In genomic region chr3:141366285-141367037, GRCh38 we compare ENCODE assay signal across 8 cellular contexts. TPM values are rescaled to one million over a fixed set of nuclear protein-coding genes. Genes with fewer than 3 reads are reported as not detected.
A peak's percentile ranks its signal among the peaks of the same experiment; 100 is the strongest.
DNase-seq lines count a peak whose midpoint lies in the region; FAIRE-seq and TF ChIP-seq lines count a peak whose summit lies in the region.

No MANE protein-coding gene starts in this region.

- no peaks in the 10 kb centered on the region for H3K9me3 ChIP-seq in ascending aorta
- H3K9me3 ChIP-seq in keratinocyte (ENCODE audit: control insufficient read depth, low read depth, low read length), result no peaks in the 10 kb centered on the region

- peaks cover 2% of the 10 kb centered on the region for H3K36me3 Mint-ChIP-seq in activated CD4-positive, alpha-beta memory T cell treated with anti-CD3 and anti-CD28 coated beads, Interleukin-2, amount 10 ng/mL, durations not matched to agents 7 days and 5 days (ENCODE audit: low read depth)

- H3K4me2 ChIP-seq in keratinocyte (ENCODE audit: control insufficient read depth, extremely low read depth, insufficient read depth, low read depth, low read length), result peak overlapping the region; percentile 76

- H3K27ac ChIP-seq in ascending aorta (peak overlapping the region; percentile 98 to 99), keratinocyte (ENCODE audit: control insufficient read depth, insufficient read depth, low read length) (peak overlapping the region; percentile 98), substantia nigra (ENCODE audit: low read depth, low read length, poor library complexity, severe bottlenecking) (peak overlapping the region; percentile 95)

- CTCF ChIA-PET in activated CD4-positive, alpha-beta memory T cell treated with anti-CD3 and anti-CD28 coated beads, Interleukin-2, amount 10 ng/mL, durations not matched to agents 7 days and 5 days (lab: Charles Lee), result interaction anchor here (0.6 to 1.2 kb wide), 4 partner anchors 86 to 807 kb away, joined by 3 to 4 read pairs (median 3); no protein-coding TSS in a partner anchor

- peaks cover 3% of the 10 kb centered on the region for H3K27me3 Mint-ChIP-seq in activated CD4-positive, alpha-beta memory T cell treated with anti-CD3 and anti-CD28 coated beads, Interleukin-2, amount 10 ng/mL, durations not matched to agents 7 days and 5 days

- dilution Hi-C loops in keratinocyte (cut with MboI; ENCODE audit: extremely low pct_ligation_motif_present, low sequenced_read_pairs), result no loop called here

- H4K20me1 ChIP-seq in keratinocyte (ENCODE audit: control insufficient read depth, extremely low read depth, insufficient read depth, low read length), result no peaks in the 10 kb centered on the region

- H3K36me3 ChIP-seq in ascending aorta, result peaks cover 0 to 3% of the 10 kb centered on the region in 2 donors
- H3K36me3 ChIP-seq in keratinocyte (ENCODE audit: control insufficient read depth in 2 of 2, extremely low read depth in 1 of 2, insufficient read depth in 2 of 2, low read length in 2 of 2), result peaks cover 0 to 3% of the 10 kb centered on the region in 2 experiments

- H3K9me3 Mint-ChIP-seq in activated CD4-positive, alpha-beta memory T cell treated with anti-CD3 and anti-CD28 coated beads, Interleukin-2, amount 10 ng/mL, durations not matched to agents 7 days and 5 days, result peaks cover 2% of the 10 kb centered on the region

- POLR2A ChIA-PET in activated CD4-positive, alpha-beta memory T cell treated with anti-CD3 and anti-CD28 coated beads, Interleukin-2, amount 10 ng/mL, durations not matched to agents 7 days and 5 days (lab: Charles Lee), result interaction anchor here (1.1 to 1.7 kb wide), 4 partner anchors 13 to 76 kb away, joined by 3 to 5 read pairs (median 4); no protein-coding TSS in a partner anchor

- peak; percentile 96 for DNase-seq in HS-5 (ENCODE audit: low read depth)
- peak in 1 of 2 donors; percentile 70 for DNase-seq in ascending aorta (ENCODE audit: low spot score in 2 of 2)
- DNase-seq in keratinocyte (ENCODE audit: low read depth, low spot score), result no peak
- no peak for DNase-seq in substantia nigra (lab: John Stamatoyannopoulos, UW)
- no peak for DNase-seq in activated CD4-positive, alpha-beta memory T cell treated with anti-CD3 and anti-CD28 coated beads, Interleukin-2, amount 10 ng/mL, durations not matched to agents 7 days and 5 days
- no peak for DNase-seq in mucosa of gallbladder (ENCODE audit: low spot score)
- no peak for DNase-seq in DMS79 treated with DMSO at 0.1 percent for 48 hours (lab: John Stamatoyannopoulos, UW)
- no peak for DNase-seq in nucleus accumbens (lab: John Stamatoyannopoulos, UW)

- peak overlapping the region; percentile 81 for H3K9ac ChIP-seq in keratinocyte (ENCODE audit: control insufficient read depth, extremely low read depth, insufficient read depth, low read length)

- H3K27ac Mint-ChIP-seq in activated CD4-positive, alpha-beta memory T cell treated with anti-CD3 and anti-CD28 coated beads, Interleukin-2, amount 10 ng/mL, durations not matched to agents 7 days and 5 days, result no peak overlapping the region

- peaks cover 14% of the 10 kb centered on the region for H3K4me1 Mint-ChIP-seq in activated CD4-positive, alpha-beta memory T cell treated with anti-CD3 and anti-CD28 coated beads, Interleukin-2, amount 10 ng/mL, durations not matched to agents 7 days and 5 days

- intact Hi-C loops in ascending aorta (cut with DNase I), result loop anchor here (2.0 to 5.0 kb wide), 2 partner anchors 134 to 911 kb away; no protein-coding TSS in a partner anchor

- TF ChIP-seq CTCF in ascending aorta (IDR thresholded peaks at IDR 0.05) (no peak), keratinocyte (optimal IDR thresholded peaks at IDR 0.05 in 1 of 3, IDR thresholded peaks at IDR 0.05 in 1 of 3, conservative IDR thresholded peaks at IDR 0.05 in 1 of 3; ENCODE audit: extremely low read depth in 1 of 3, insufficient read depth in 2 of 3, low read length in 3 of 3) (peak in 1 of 3 experiments; percentile 23)

- H3K79me2 ChIP-seq in keratinocyte (ENCODE audit: control insufficient read depth, insufficient read depth, low read length), result no peaks in the 10 kb centered on the region

- H3K4me1 ChIP-seq in ascending aorta (peaks cover 6 to 37% of the 10 kb centered on the region in 2 donors), keratinocyte (ENCODE audit: control insufficient read depth, extremely low read depth, insufficient read depth, low read length) (peaks cover 52% of the 10 kb centered on the region)

- H3K27me3 ChIP-seq in ascending aorta (no peaks in the 10 kb centered on the region), keratinocyte (ENCODE audit: control insufficient read depth, extremely low read depth, insufficient read depth, low read length) (no peaks in the 10 kb centered on the region)

- H3K4me3 Mint-ChIP-seq in activated CD4-positive, alpha-beta memory T cell treated with anti-CD3 and anti-CD28 coated beads, Interleukin-2, amount 10 ng/mL, durations not matched to agents 7 days and 5 days, result no peak overlapping the region

- H3K4me3 ChIP-seq in ascending aorta, result no peak overlapping the region
- H3K4me3 ChIP-seq in keratinocyte (ENCODE audit: control insufficient read depth in 2 of 3, extremely low read depth in 1 of 3, insufficient read depth in 2 of 3, low read depth in 1 of 3, low read length in 3 of 3), result peak overlapping the region in 2 of 3 experiments; percentile 18 to 30

- FAIRE-seq in keratinocyte (lab: Jason Lieb, UNC), result peak; percentile 65

- H3K9me1 ChIP-seq in keratinocyte (ENCODE audit: control insufficient read depth, extremely low read depth, insufficient read depth, low read length), result no peaks in the 10 kb centered on the region

- peak overlapping the region; percentile 58 for H2AFZ ChIP-seq in keratinocyte (ENCODE audit: control insufficient read depth, low read length)

RNA-seq across cellular contexts. Expression of gene ZBTB38, which starts 1.8 kb away (rescaled TPM):
- total RNA-seq in ascending aorta (101 TPM), mucosa of gallbladder (159 TPM)
- 17.9 to 41.1 TPM (median 34.9 TPM) in 3 replicates for polyA plus RNA-seq in keratinocyte
- 24.1 TPM for polyA plus RNA-seq in keratinocyte (2011; ENCODE audit: low read depth)
- 15.0 and 25.8 TPM in 2 replicates for polyA plus RNA-seq in keratinocyte (2011; cell fraction: cytosol; rRNA removed)
- polyA plus RNA-seq in keratinocyte (2011; cell fraction: nucleus; rRNA removed), result 36.8 and 40.9 TPM in 2 replicates
- 19.3 and 38.7 TPM in 2 replicates for polyA plus RNA-seq in keratinocyte (2012; ENCODE audit: low replicate concordance)
- 45.2 to 76.7 TPM (median 75.1 TPM) in 3 replicates for polyA minus RNA-seq in keratinocyte
- 38.2 TPM for polyA minus RNA-seq in keratinocyte (2011; cell fraction: cytosol; rRNA and poly(A)+ RNA removed)
- 59.4 and 96.9 TPM in 2 replicates for polyA minus RNA-seq in keratinocyte (2011; cell fraction: nucleus; rRNA and poly(A)+ RNA removed)
- 10 to 100 TPM; 36.0 to 39.6 TPM for total RNA-seq in activated CD4-positive, alpha-beta memory T cell treated with anti-CD3 and anti-CD28 coated beads, Interleukin-2, amount 10 ng/mL, durations not matched to agents 7 days and 5 days

Comparison
In these comparisons a context has a peak if more than half of its experiments do, and no peak if none do; other contexts are left out.
1. H3K4me3 ChIP-seq: peak in keratinocyte (2 of 3); none in ascending aorta (0 of 2).
2. Peak in every context shown above with its lines, with median percentiles within 50 percentile points of each other: H3K27ac ChIP-seq.